Comparison of ENCODE assay signal across 1 cellular context in genomic region chr6:88408355-88408754, GRCh38.
DNase-seq lines count a peak whose midpoint lies in the region; ATAC-seq, FAIRE-seq and TF ChIP-seq lines count a peak whose summit lies in the region.
"Not testable (repeated sequence)": the region's sequence is repeated elsewhere in the genome, so short reads cannot be mapped to it uniquely, and the experiment has no call there.

No MANE protein-coding gene starts in this region.

- intact Hi-C loops in K562 (cut with micrococcal nuclease) = not testable (repeated sequence)

- CTCF ChIA-PET in K562 (lab: Yijun Ruan, JAX; ENCODE audit: low intra/inter-chr PET ratio) = not testable (repeated sequence)

- not testable (repeated sequence) for H3K4me1 ChIP-seq in K562 (replicated peaks in 1 of 2; ENCODE audit: control insufficient read depth in 2 of 2, insufficient read depth in 2 of 2, low read length in 2 of 2)

- H3K36me3 ChIP-seq in K562 (ENCODE audit: control insufficient read depth, insufficient read depth, low read length) = not testable (repeated sequence)

- not testable (repeated sequence) for H3K9me1 ChIP-seq in K562 (ENCODE audit: control insufficient read depth, insufficient read depth, low read length)

- not testable (repeated sequence) for ATAC-seq in K562

- H3K4me3 ChIP-seq in K562 = not testable (repeated sequence)

- not testable (repeated sequence) for FAIRE-seq in K562 (lab: Jason Lieb, UNC)

- 29% methylated on average over 3 of the region's 4 CpGs for WGBS in K562 (ENCODE audit: insufficient coverage, low coverage, missing lambda C conversion rate)

- DNase-seq in K562 (ENCODE audit: extremely low read depth in 1 of 4, low spot score in 3 of 4) = not testable (repeated sequence)

- TF ChIP-seq CTCF in K562 (IDR thresholded peaks at IDR 0.05 in 2 of 3, conservative IDR thresholded peaks at IDR 0.05 in 1 of 3; ENCODE audit: insufficient read depth in 2 of 3, low read depth in 1 of 3, low read length in 3 of 3) = not testable (repeated sequence)

- not testable (repeated sequence) for BruUV-seq in K562 (replicated peaks; lab: Mats Ljungman, UMichigan)

- in situ Hi-C loops in K562 (cut with MboI) = not testable (repeated sequence)

- TF ChIP-seq RAD21 in K562 (CRISPR knock-in tag; conservative IDR thresholded peaks at IDR 0.05 in 1 of 2, IDR thresholded peaks at IDR 0.05 in 1 of 2) = not testable (repeated sequence)

- H2AFZ ChIP-seq in K562 (ENCODE audit: low read depth, low read length) = not testable (repeated sequence)

- H3K79me2 ChIP-seq in K562 (ENCODE audit: control insufficient read depth, insufficient read depth, low read length) = not testable (repeated sequence)

- not testable (repeated sequence) for H3K4me2 ChIP-seq in K562 (ENCODE audit: insufficient read depth, low read length)

- H3K9ac ChIP-seq in K562 (ENCODE audit: insufficient read depth in 1 of 2, low read depth in 2 of 2, low read length in 2 of 2) = not testable (repeated sequence)

- not testable (repeated sequence) for H3K27me3 ChIP-seq in K562 (ENCODE audit: control insufficient read depth in 2 of 2, insufficient read depth in 2 of 2, low read length in 2 of 2)

- not testable (repeated sequence) for TF ChIP-seq POLR2A in K562 (conservative IDR thresholded peaks at IDR 0.05)

- not testable (repeated sequence) for H3K9me3 ChIP-seq in K562 (replicated peaks; ENCODE audit: control insufficient read depth, insufficient read depth, low read depth, low read length)

- not testable (repeated sequence) for H4K20me1 ChIP-seq in K562 (replicated peaks; ENCODE audit: control insufficient read depth, insufficient read depth, low read length)

- POLR2A ChIA-PET in K562 (lab: Yijun Ruan, JAX) = not testable (repeated sequence)

- TF ChIP-seq EP300 in K562 (IDR thresholded peaks at IDR 0.05; ENCODE audit: low read length) = not testable (repeated sequence)

- H3K27ac ChIP-seq in K562 (ENCODE audit: extremely low read depth, low read depth, low read length) = not testable (repeated sequence)

TF ChIP-seq in K562, 482 proteins besides CTCF, POLR2A, EP300 and RAD21:
- peak; percentile 90 for TF ChIP-seq ZNF507 (tag; conservative IDR thresholded peaks at IDR 0.05)
